In genomic region chr17:28902819-28903545, GRCh38 we compare ENCODE assay signal across 8 cellular contexts. TPM values are rescaled to one million over a fixed set of nuclear protein-coding genes. Genes with fewer than 3 reads are reported as not detected.
DNase-seq lines count a peak whose midpoint lies in the region; ATAC-seq and TF ChIP-seq lines count a peak whose summit lies in the region.

TSS of gene DHRS13 (minus strand) at chr17:28903079. CDS start at chr17:28902944, 135 bp downstream.

- CTCF ChIA-PET in PC-9 (lab: Charles Lee): interaction anchor here (0.5 to 0.8 kb wide), 3 partner anchors 78 to 248 kb away, joined by 3 to 4 read pairs (median 3); no protein-coding TSS in a partner anchor

- no TSS peak for BruUV-seq in PC-9 (replicated peaks; lab: Mats Ljungman, UMichigan)

- no peaks in the 10 kb centered on the region for H3K9me3 Mint-ChIP-seq in activated T-cell treated with anti-CD3 and anti-CD28 coated beads, Interleukin-2, amount 50 U/mL, for 4 hours

- H3K9me2 ChIP-seq in PC-9 (ENCODE audit: insufficient read depth): no peaks in the 10 kb centered on the region

- POLR2A ChIA-PET in PC-9 (lab: Charles Lee; ENCODE audit: unreplicated experiment): no interaction called here

- H3K36me3 Mint-ChIP-seq in activated T-cell treated with anti-CD3 and anti-CD28 coated beads, Interleukin-2, amount 50 U/mL, for 4 hours (ENCODE audit: insufficient read depth): peaks cover 15% of the 10 kb centered on the region

- H3K9ac ChIP-seq in muscle layer of colon (ENCODE audit: low read length): peak within 1 kb of the TSS; percentile 14

- peaks cover 37% of the 10 kb centered on the region for H3K4me1 Mint-ChIP-seq in activated T-cell treated with anti-CD3 and anti-CD28 coated beads, Interleukin-2, amount 50 U/mL, for 4 hours (ENCODE audit: low read depth)

- H3F3A ChIP-seq in PC-9 (ENCODE audit: insufficient read depth, low read depth): peaks cover 58% of the 10 kb centered on the region

- H3K27me3 ChIP-seq in PC-9 (ENCODE audit: insufficient read depth, low read depth) (no peaks in the 10 kb centered on the region), esophagus (ENCODE audit: control insufficient read depth in 1 of 2, insufficient read depth in 2 of 2, low read length in 2 of 2) (no peaks in the 10 kb centered on the region), muscle layer of colon (ENCODE audit: control insufficient read depth in 1 of 2, insufficient read depth in 2 of 2, low read length in 2 of 2) (no peaks in the 10 kb centered on the region)

- in situ Hi-C loops in KBM-7 (cut with MboI; ENCODE audit: low pct_unique_long_range_greater_than_20kb, low sequenced_read_pairs): no loop called here

- peak within 1 kb of the TSS; percentile 83 for H3K4me2 ChIP-seq in PC-9

- peak; percentile 71 for ATAC-seq in GM21717 (IDR thresholded peaks at IDR 0.05; ENCODE audit: unreplicated experiment)
- ATAC-seq in activated T-cell treated with anti-CD3 and anti-CD28 coated beads, Interleukin-2, amount 50 U/mL, for 4 hours: peak; percentile 93 to 95

- H3K9me3 ChIP-seq in PC-9 (ENCODE audit: insufficient read depth, low read depth): no peaks in the 10 kb centered on the region
- no peaks in the 10 kb centered on the region for H3K9me3 ChIP-seq in esophagus (ENCODE audit: control insufficient read depth in 2 of 2, insufficient read depth in 1 of 2, low read depth in 1 of 2, low read length in 1 of 2)
- H3K9me3 ChIP-seq in muscle layer of colon (ENCODE audit: low read length): no peaks in the 10 kb centered on the region

- peak; percentile 95 for DNase-seq in DMS153 treated with DMSO at 0.1 percent for 48 hours (lab: John Stamatoyannopoulos, UW; ENCODE audit: unreplicated experiment)
- DNase-seq in KBM-7: peak; percentile 98
- peak; percentile 85 to 94 for DNase-seq in PC-9
- peak; percentile 91 for DNase-seq in activated T-cell treated with anti-CD3 and anti-CD28 coated beads, Interleukin-2, amount 50 U/mL, for 4 hours
- peak; percentile 79 to 90 for DNase-seq in stimulated activated CD8-positive, alpha-beta memory T cell treated with anti-CD3 and anti-CD28 coated beads, Interleukin-7, amount 100 ng/mL, for 4 hours (ENCODE audit: low read depth in 2 of 2)

- TF ChIP-seq CTCF in PC-9 (conservative IDR thresholded peaks at IDR 0.05): peak; percentile 88

- intact Hi-C loops in PC-9 (cut with micrococcal nuclease; ENCODE audit: unreplicated experiment): loop anchor here (5.0 kb wide), 3 partner anchors 141 to 256 kb away; partner anchors contain the start of genes BLTP2, RAB34 and RPL23A

- H2AFZ ChIP-seq in PC-9: peak within 1 kb of the TSS; percentile 89

- H3K79me2 ChIP-seq in PC-9 (ENCODE audit: low read depth): peaks cover 16% of the 10 kb centered on the region

- H4K20me1 ChIP-seq in PC-9 (ENCODE audit: insufficient read depth): no peaks in the 10 kb centered on the region; the same call in 1 of the 2 replicates

- H3K4me1 ChIP-seq in PC-9 (replicated peaks; ENCODE audit: insufficient read depth) (peaks cover 15% of the 10 kb centered on the region), esophagus (ENCODE audit: control insufficient read depth in 2 of 2, insufficient read depth in 2 of 2, low read length in 1 of 2) (peaks cover 5 to 8% of the 10 kb centered on the region in 2 donors), muscle layer of colon (ENCODE audit: insufficient read depth, low read length) (peaks cover 30% of the 10 kb centered on the region)

- H3K27me3 Mint-ChIP-seq in activated T-cell treated with anti-CD3 and anti-CD28 coated beads, Interleukin-2, amount 50 U/mL, for 4 hours (ENCODE audit: low read depth): no peaks in the 10 kb centered on the region

- no peak within 1 kb of the TSS for H3K27ac ChIP-seq in PC-9
- H3K27ac ChIP-seq in esophagus (ENCODE audit: low read depth in 2 of 2, low read length in 1 of 2): peak within 1 kb of the TSS; percentile 88 to 89
- H3K27ac ChIP-seq in muscle layer of colon (ENCODE audit: low read depth, low read length): peak within 1 kb of the TSS; percentile 57

- H3K4me3 ChIP-seq in PC-9 (peak within 1 kb of the TSS; percentile 73), esophagus (ENCODE audit: low read depth in 1 of 2, low read length in 2 of 2) (peak within 1 kb of the TSS; percentile 80 to 83), muscle layer of colon (ENCODE audit: low read depth in 1 of 2, low read length in 2 of 2) (peak within 1 kb of the TSS; percentile 44 to 58)

- WGBS in esophagus, 2 donors: 1% methylated on average over 50 to 55 of the region's 55 CpGs

- H3K36me3 ChIP-seq in PC-9 (ENCODE audit: low read depth): no peaks in the 10 kb centered on the region
- peaks cover 0 to 15% of the 10 kb centered on the region in 2 donors for H3K36me3 ChIP-seq in esophagus (ENCODE audit: control insufficient read depth in 2 of 2, insufficient read depth in 2 of 2, low read length in 1 of 2)
- H3K36me3 ChIP-seq in muscle layer of colon (ENCODE audit: insufficient read depth, low read length): peaks cover 18% of the 10 kb centered on the region

- H3K4me3 Mint-ChIP-seq in activated T-cell treated with anti-CD3 and anti-CD28 coated beads, Interleukin-2, amount 50 U/mL, for 4 hours: peak within 1 kb of the TSS; percentile 92

RNA-seq across cellular contexts. Expression of gene DHRS13, which starts in this region (rescaled TPM):
- total RNA-seq in PC-9 (2021): 15.8 and 17.5 TPM in 2 replicates
- 10 to 100 TPM; 20.7 to 24.5 (median 21.8) TPM for total RNA-seq in activated T-cell treated with anti-CD3 and anti-CD28 coated beads, Interleukin-2, amount 50 U/mL, for 4 hours
- 10 to 100 TPM in 1 of 2 donors, 1 to 10 TPM in 1; 9.4 to 15.6 TPM for polyA plus RNA-seq in esophagus
